10 cellular contexts compared by ENCODE assay signal in the genomic region with DNA sequence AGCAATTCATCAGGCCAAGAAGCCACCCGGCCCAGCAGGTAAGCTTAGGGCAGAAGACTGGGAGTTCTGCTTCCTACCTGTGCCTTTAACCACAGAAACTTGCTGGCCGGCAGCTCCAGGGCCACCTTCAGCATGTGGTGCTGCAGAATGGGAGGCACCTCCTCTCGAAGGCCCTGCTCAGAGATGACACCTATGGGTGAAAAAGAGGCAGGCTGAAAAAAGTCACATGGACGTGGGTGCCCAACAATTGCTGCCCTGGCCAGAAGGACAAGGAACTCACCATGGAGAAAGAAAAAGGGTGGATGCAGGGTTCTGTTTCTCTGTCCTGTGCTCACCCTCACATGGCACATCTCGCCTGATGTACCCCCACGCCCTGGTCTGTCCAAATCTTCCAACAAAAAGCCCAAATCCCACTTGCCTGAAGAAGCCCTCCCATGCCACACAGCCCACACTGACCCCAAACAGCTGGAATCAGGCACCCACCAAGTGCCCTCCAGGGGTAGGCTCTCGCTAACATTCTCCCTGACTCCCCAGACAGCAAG. TPM values are rescaled to one million over a fixed set of nuclear protein-coding genes. Genes with fewer than 3 reads are reported as not detected.
DNase-seq lines count a peak whose midpoint lies in the region; ATAC-seq, FAIRE-seq and TF ChIP-seq lines count a peak whose summit lies in the region.
"Had no signal": no experiment of that assay in that cellular context is flagged by ENCODE, and none has a peak within 500 bp of the region (broad histone marks: within the 10 kb centered on the region; RNA-seq: fewer than 3 reads in every experiment).

No MANE protein-coding gene starts in this region.

- H3K9me3 ChIP-seq in A549 (no peaks in the 10 kb centered on the region), transverse colon (no peaks in the 10 kb centered on the region)

- FAIRE-seq in A549 (lab: Jason Lieb, UNC), result no peak

- no peaks in the 10 kb centered on the region for H3K27me3 ChIP-seq in transverse colon

- POLR2A ChIA-PET in A549 (lab: Yijun Ruan, JAX), result no interaction called here

- H3K4me3 ChIP-seq in A549 (no peak overlapping the region), GM12865 (ENCODE audit: low read depth, low read length) (no peak overlapping the region), fibroblast of the aortic adventitia (ENCODE audit: low read depth, low read length) (no peak overlapping the region), transverse colon (no peak overlapping the region)

- peaks cover 0 to 49% (median 19%) of the 10 kb centered on the region in 4 donors for H3K36me3 ChIP-seq in transverse colon

- 59% methylated on average over 6 of the region's 7 CpGs for WGBS in A549 (ENCODE audit: missing lambda C conversion rate)
- WGBS in transverse colon (ENCODE audit: low coverage in 1 of 2), 2 donors, result 68 to 78% methylated on average over 7 of the region's 7 CpGs

- CTCF ChIA-PET in A549 (lab: Yijun Ruan, JAX), result interaction anchor here (1.0 to 1.7 kb wide), 4 partner anchors 10 to 211 kb away, joined by 3 to 8 read pairs (median 3); no protein-coding TSS in a partner anchor

- TF ChIP-seq RAD21 in A549 (conservative IDR thresholded peaks at IDR 0.05 in 1 of 2, IDR thresholded peaks at IDR 0.05 in 1 of 2), result peak in 1 of 2 experiments; percentile 10; a peak in 1 of 5 replicates

- no peaks in the 10 kb centered on the region for H3K4me1 ChIP-seq in A549
- peaks cover 0 to 9% (median 5%) of the 10 kb centered on the region in 4 donors for H3K4me1 ChIP-seq in transverse colon

- H3K4me2 ChIP-seq in A549, result no peak overlapping the region

- ATAC-seq in A549 (peak; percentile 91 to 93), GM21619 (IDR thresholded peaks at IDR 0.05; ENCODE audit: unreplicated experiment) (no peak)

- no peak for TF ChIP-seq POLR2A in A549 (IDR thresholded peaks at IDR 0.05; ENCODE audit: low read length)
- TF ChIP-seq POLR2A in transverse colon (IDR thresholded peaks at IDR 0.05), result no peak

- in situ Hi-C loops in transverse colon (cut with MboI; ENCODE audit: low pct_ligation_motif_present in 1 of 4, low pct_unique_long_range_greater_than_20kb in 1 of 4, low sequenced_read_pairs in 3 of 4), result no loop called here

- TF ChIP-seq EP300 in A549 (IDR thresholded peaks at IDR 0.05), result no peak
- TF ChIP-seq EP300 in transverse colon (IDR thresholded peaks at IDR 0.05; ENCODE audit: low read depth), result no peak

- peak; percentile 43 to 50 for DNase-seq in A549 (ENCODE audit: low read depth in 1 of 2, low spot score in 1 of 2)
- no peak for DNase-seq in GM12865 (ENCODE audit: low read depth)
- peak; percentile 40 for DNase-seq in RPMI8226
- no peak for DNase-seq in fibroblast of the aortic adventitia (ENCODE audit: low read depth)
- no peak for DNase-seq in transverse colon
- no peak for DNase-seq in amniotic stem cell (lab: John Stamatoyannopoulos, UW)
- no peak for DNase-seq in middle frontal gyrus (ENCODE audit: extremely low spot score, low spot score)
- DNase-seq: NCI-H187, T1000 had no signal

- no peak overlapping the region for H3K27ac ChIP-seq in A549
- H3K27ac ChIP-seq in transverse colon, result no peak overlapping the region

- TF ChIP-seq CTCF in A549 (IDR thresholded peaks at IDR 0.05) (no peak; the same call in 1 of the 3 replicates), GM12865 (IDR thresholded peaks at IDR 0.05; ENCODE audit: insufficient read depth, low read depth, low read length, missing control alignments) (peak; percentile 10), fibroblast of the aortic adventitia (IDR thresholded peaks at IDR 0.05; ENCODE audit: insufficient read depth, low read length) (peak; percentile 23), transverse colon (IDR thresholded peaks at IDR 0.05) (no peak)

- intact Hi-C loops in transverse colon (cut with DNase I; ENCODE audit: low total_unique reads), result no loop called here

TF ChIP-seq in A549, 52 proteins besides CTCF, POLR2A, EP300 and RAD21:
- TF ChIP-seq, protein P1, sequence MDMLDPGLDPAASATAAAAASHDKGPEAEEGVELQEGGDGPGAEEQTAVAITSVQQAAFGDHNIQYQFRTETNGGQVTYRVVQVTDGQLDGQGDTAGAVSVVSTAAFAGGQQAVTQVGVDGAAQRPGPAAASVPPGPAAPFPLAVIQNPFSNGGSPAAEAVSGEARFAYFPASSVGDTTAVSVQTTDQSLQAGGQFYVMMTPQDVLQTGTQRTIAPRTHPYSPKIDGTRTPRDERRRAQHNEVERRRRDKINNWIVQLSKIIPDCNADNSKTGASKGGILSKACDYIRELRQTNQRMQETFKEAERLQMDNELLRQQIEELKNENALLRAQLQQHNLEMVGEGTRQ (IDR thresholded peaks at IDR 0.05), result 0 out of 2 replicates have a peak, but pooled peaks have one; percentile 11
- TF ChIP-seq RARB (CRISPR knock-in tag; IDR thresholded peaks at IDR 0.05), result no peak
- TF ChIP-seq PBX3 (IDR thresholded peaks at IDR 0.05), result no peak
- no peak for TF ChIP-seq MAFK (IDR thresholded peaks at IDR 0.05; ENCODE audit: partially characterized antibody)
- no peak for TF ChIP-seq MAZ (IDR thresholded peaks at IDR 0.05; ENCODE audit: borderline replicate concordance, low read depth, low read length)
- no peak for TF ChIP-seq EHF (CRISPR knock-in tag; IDR thresholded peaks at IDR 0.05)

RNA-seq across cellular contexts. Expression of gene URB1, which starts 33.0 kb away (rescaled TPM):
- polyA plus RNA-seq in A549 (2011; rRNA removed) (8.7 and 9.0 TPM in 2 replicates), A549 (2017; fragmentation: RNase III; extraction: RNeasy Plus Mini Kit Qiagen cat#74134 plus additional on column Dnase treatment) (9.5 to 10.3 TPM (median 10.1 TPM) in 3 replicates)
- 4.8 and 6.7 TPM in 2 replicates for polyA plus RNA-seq in A549 (2012; cell fraction: cytosol; rRNA removed)
- 14.2 and 16.0 TPM in 2 replicates for polyA plus RNA-seq in A549 (2012; cell fraction: nucleus; rRNA removed)
- polyA minus RNA-seq in A549 (2011; rRNA and poly(A)+ RNA removed), result 21.2 and 22.7 TPM in 2 replicates
- total RNA-seq in fibroblast of the aortic adventitia (ENCODE audit: low replicate concordance) (16.7 and 21.1 TPM in 2 replicates), transverse colon (1 to 10 TPM; 6.4 to 8.7 (median 7.3) TPM)

RNA-seq across cellular contexts. Expression of gene EVA1C, which starts 52.7 kb away (rescaled TPM):
- polyA plus RNA-seq in A549 (2011; rRNA removed) (41.1 and 45.5 TPM in 2 replicates), A549 (2017; fragmentation: RNase III; extraction: RNeasy Plus Mini Kit Qiagen cat#74134 plus additional on column Dnase treatment) (42.3 to 50.4 TPM (median 48.0 TPM) in 3 replicates)
- polyA plus RNA-seq in A549 (2012; cell fraction: cytosol; rRNA removed), result 14.5 and 15.7 TPM in 2 replicates
- 13.0 and 15.6 TPM in 2 replicates for polyA plus RNA-seq in A549 (2012; cell fraction: nucleus; rRNA removed)
- polyA minus RNA-seq in A549 (2011; rRNA and poly(A)+ RNA removed), result 22.8 and 29.4 TPM in 2 replicates
- total RNA-seq in fibroblast of the aortic adventitia (ENCODE audit: low replicate concordance) (14.5 and 17.8 TPM in 2 replicates), transverse colon (10 to 100 TPM in 3 of 4 donors, 1 to 10 TPM in 1; 8.6 to 44.1 (median 33.8) TPM)

Comparison
In these comparisons a context has a peak if more than half of its experiments do, and no peak if none do; other contexts are left out.
1. DNase-seq: peak in A549 (2 of 2) and RPMI8226 (single experiment); none in GM12865 (single experiment), fibroblast of the aortic adventitia (single experiment), transverse colon (single experiment), amniotic stem cell (single experiment) and middle frontal gyrus (single experiment).
2. CTCF ChIP-seq: peak in GM12865 (single experiment) and fibroblast of the aortic adventitia (single experiment); none in A549 (single experiment) and transverse colon (0 of 5).